Comparison of ENCODE assay signal across 12 cellular contexts in genomic region chr21:41752231-41752681, GRCh38. TPM values are rescaled to one million over a fixed set of nuclear protein-coding genes. Genes with fewer than 3 reads are reported as not detected.
DNase-seq lines count a peak whose midpoint lies in the region; ATAC-seq and TF ChIP-seq lines count a peak whose summit lies in the region.
"Had no signal": no experiment of that assay in that cellular context is flagged by ENCODE, and none has a peak within 500 bp of the region (broad histone marks: within the 10 kb centered on the region; RNA-seq: fewer than 3 reads in every experiment).

No MANE protein-coding gene starts in this region.

- no peak overlapping the region for H3K4me3 ChIP-seq in DND-41 (ENCODE audit: low read depth in 1 of 2, low read length in 2 of 2)
- no peak overlapping the region for H3K4me3 ChIP-seq in neuronal stem cell (ENCODE audit: low read length in 2 of 2)

- H3K79me2 ChIP-seq in DND-41 (ENCODE audit: insufficient read depth, low read length) = no peaks in the 10 kb centered on the region

- H3K4ac ChIP-seq in neuronal stem cell (ENCODE audit: low read length) = no peak overlapping the region

- no peak overlapping the region for H2BK120ac ChIP-seq in neuronal stem cell (ENCODE audit: low read depth, low read length)

- H3K9me3 ChIP-seq in DND-41 (ENCODE audit: insufficient read depth, low read length, severe bottlenecking) (no peaks in the 10 kb centered on the region), neuronal stem cell (replicated peaks in 1 of 2; ENCODE audit: control insufficient read depth in 2 of 2, insufficient read depth in 1 of 2, low read depth in 1 of 2, low read length in 2 of 2) (no peaks in the 10 kb centered on the region)

- no peak overlapping the region for H2BK5ac ChIP-seq in neuronal stem cell (ENCODE audit: low read length)

- no peak for TF ChIP-seq CTCF in DND-41 (IDR thresholded peaks at IDR 0.05; ENCODE audit: borderline replicate concordance, extremely low read depth, low read length, poor library complexity, severe bottlenecking)

- H2BK15ac ChIP-seq in neuronal stem cell (ENCODE audit: low read length) = no peak overlapping the region

- ATAC-seq in DND-41 (ENCODE audit: insufficient read depth, low read depth) = no peak
- ATAC-seq in HG02981 (IDR thresholded peaks at IDR 0.05; ENCODE audit: unreplicated experiment) = no peak
- ATAC-seq in HG03439 (IDR thresholded peaks at IDR 0.05; ENCODE audit: unreplicated experiment) = no peak
- ATAC-seq: activated T-helper 17 cell treated with anti-CD3 and anti-CD28 coated beads, Interleukin-2, amount 50 U/mL, for 72 hours; natural killer cell treated with Interleukin-12 subunit alpha and Interleukin-12 subunit beta and Interleukin-15 and Interleukin-18, amount 100 ng/mL, for 72 hours had no signal

- WGBS in neuronal stem cell (ENCODE audit: extremely low coverage in 2 of 2, insufficient read length in 2 of 2, insufficient replicate concordance in 1 of 2), 2 donors = no CpG with 5 or more reads among the region's 13 CpGs

- H3K27me3 ChIP-seq in DND-41 (ENCODE audit: insufficient read depth, low read length, poor library complexity) = no peaks in the 10 kb centered on the region
- peaks cover 0 to 9% (median 0%) of the 10 kb centered on the region in 3 experiments for H3K27me3 ChIP-seq in neuronal stem cell (ENCODE audit: control insufficient read depth in 3 of 3, insufficient read depth in 3 of 3, low read depth in 1 of 3, low read length in 3 of 3)

- no peak overlapping the region for H3K14ac ChIP-seq in neuronal stem cell (ENCODE audit: low read length)

- no peak overlapping the region for H2AFZ ChIP-seq in DND-41 (ENCODE audit: low read depth, low read length)
- no peak overlapping the region for H2AFZ ChIP-seq in neuronal stem cell (ENCODE audit: low read length)

- peak overlapping the region; percentile 43 for H3K27ac ChIP-seq in DND-41 (ENCODE audit: low read length)
- H3K27ac ChIP-seq in neuronal stem cell (replicated peaks; ENCODE audit: low read length) = no peak overlapping the region

- no peaks in the 10 kb centered on the region for H4K20me1 ChIP-seq in DND-41 (ENCODE audit: insufficient read depth, low read length)

- H2AK5ac ChIP-seq in neuronal stem cell (ENCODE audit: low read depth, low read length) = peak overlapping the region; percentile 22

- H3K4me2 ChIP-seq in DND-41 (ENCODE audit: insufficient read depth, low read length) (no peak overlapping the region), neuronal stem cell (ENCODE audit: insufficient read depth, low read length, poor library complexity, severe bottlenecking) (no peak overlapping the region)

- no peaks in the 10 kb centered on the region for H3K79me1 ChIP-seq in neuronal stem cell (ENCODE audit: low read depth, low read length)

- no peak for DNase-seq in DND-41
- peak; percentile 50 for DNase-seq in NCI-H510A (lab: John Stamatoyannopoulos, UW)
- DNase-seq in epidermal melanocyte (ENCODE audit: insufficient read length, low spot score) = peak; percentile 58
- no peak for DNase-seq in neuronal stem cell (ENCODE audit: low spot score)
- no peak for DNase-seq in activated T-cell treated with anti-CD3 and anti-CD28 coated beads for 4 hours
- DNase-seq in germinal center (ENCODE audit: low spot score) = no peak
- DNase-seq: NCI-H2081, T-helper 1 cell had no signal

- H3K9ac ChIP-seq in DND-41 (ENCODE audit: low read depth, low read length) (no peak overlapping the region; the same call in 1 of the 2 replicates), neuronal stem cell (ENCODE audit: low read depth, low read length, poor library complexity) (no peak overlapping the region)

- H4K91ac ChIP-seq in neuronal stem cell (ENCODE audit: low read depth, low read length, poor library complexity) = no peak overlapping the region

- no peak overlapping the region for H2BK12ac ChIP-seq in neuronal stem cell (ENCODE audit: low read length)

- H3K23ac ChIP-seq in neuronal stem cell (ENCODE audit: low read depth, low read length, poor library complexity) = no peak overlapping the region

- peaks cover 50% of the 10 kb centered on the region for H3K4me1 ChIP-seq in DND-41 (ENCODE audit: insufficient read depth, low read length)
- H3K4me1 ChIP-seq in neuronal stem cell (ENCODE audit: control insufficient read depth in 2 of 2, insufficient read depth in 1 of 2, low read depth in 1 of 2, low read length in 2 of 2) = peaks cover 27 to 48% of the 10 kb centered on the region in 2 donors

- H3K36me3 ChIP-seq in DND-41 (ENCODE audit: insufficient read depth, low read length) (peaks cover 16% of the 10 kb centered on the region; the same call in 1 of the 2 replicates), neuronal stem cell (replicated peaks in 1 of 2; ENCODE audit: control insufficient read depth in 2 of 2, insufficient read depth in 2 of 2, low read length in 2 of 2) (no peaks in the 10 kb centered on the region)

- H4K8ac ChIP-seq in neuronal stem cell (ENCODE audit: low read depth, low read length) = no peak overlapping the region

- peak overlapping the region; percentile 63 for H3K18ac ChIP-seq in neuronal stem cell (ENCODE audit: low read length)

RNA-seq across cellular contexts. Expression of gene RIPK4, which starts 14.6 kb away (rescaled TPM):
- 0.47 TPM for polyA plus RNA-seq in neuronal stem cell (2013, experiment 1 of 2)
- 0.46 TPM for polyA plus RNA-seq in neuronal stem cell (2013, experiment 2 of 2)

Comparison
In these comparisons a context has a peak if more than half of its experiments do, and no peak if none do; other contexts are left out.
1. DNase-seq: peak in NCI-H510A (single experiment) and epidermal melanocyte (single experiment); none in DND-41 (single experiment), neuronal stem cell (single experiment), activated T-cell treated with anti-CD3 and anti-CD28 coated beads for 4 hours (single experiment) and germinal center (single experiment).